In the genomic region with DNA sequence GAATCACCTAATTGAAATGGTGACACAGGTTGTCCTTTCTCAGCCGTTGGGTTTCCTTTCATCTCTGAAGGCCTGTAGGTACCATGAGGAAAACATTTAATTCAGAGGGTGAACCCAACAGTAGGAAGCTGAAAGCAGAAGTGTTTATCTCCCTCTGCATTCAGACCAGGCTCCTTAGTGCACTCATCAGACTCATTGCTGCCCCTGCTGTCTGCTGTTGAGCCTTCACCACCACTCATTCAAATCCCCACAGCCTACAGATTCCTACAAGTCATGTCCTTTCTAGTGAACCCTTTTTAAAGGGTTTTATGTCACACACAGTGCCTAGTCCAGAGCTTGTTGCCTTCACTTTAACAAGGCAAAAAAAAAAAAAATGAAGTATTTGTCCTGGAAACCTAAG, we compare ENCODE assay signal across 8 cellular contexts.
A peak's percentile ranks its signal among the peaks of the same experiment; 100 is the strongest.
DNase-seq lines count a peak whose midpoint lies in the region; ATAC-seq and TF ChIP-seq lines count a peak whose summit lies in the region.

No MANE protein-coding gene starts in this region.

- TF ChIP-seq CTCF in fibroblast of mammary gland (conservative IDR thresholded peaks at IDR 0.05; ENCODE audit: control insufficient read depth, insufficient read depth, low read depth, low read length) = peak; percentile 49

- ATAC-seq in GM19468 (IDR thresholded peaks at IDR 0.05; ENCODE audit: extremely low read depth, unreplicated experiment) (peak; percentile 85), HG03439 (IDR thresholded peaks at IDR 0.05; ENCODE audit: unreplicated experiment) (peak; percentile 77)

- H3K4me3 ChIP-seq in fibroblast of mammary gland (ENCODE audit: control insufficient read depth, low read depth, low read length) = no peak overlapping the region

- DNase-seq in NCI-H510A treated with DMSO at 0.1 percent for 48 hours (lab: John Stamatoyannopoulos, UW) (peak; percentile 3), NCI-H510A (lab: John Stamatoyannopoulos, UW) (no peak), SKM-1 treated with dmso at 0.1 percent for 144 hours (lab: John Stamatoyannopoulos, UW; ENCODE audit: unreplicated experiment) (peak; percentile 76), fibroblast of mammary gland (ENCODE audit: low read depth) (peak; percentile 31), putamen (ENCODE audit: low spot score) (no peak)
- peak; percentile 31 for DNase-seq in stimulated activated CD4-positive, alpha-beta T cell treated with anti-CD3 and anti-CD28 coated beads, Interleukin-15, amount 100 ng/mL, for 24 hours

Comparison
In these comparisons a context has a peak if more than half of its experiments do, and no peak if none do; other contexts are left out.
1. DNase-seq: peak in NCI-H510A treated with DMSO at 0.1 percent for 48 hours (single experiment), SKM-1 treated with dmso at 0.1 percent for 144 hours (single experiment), fibroblast of mammary gland (single experiment) and stimulated activated CD4-positive, alpha-beta T cell treated with anti-CD3 and anti-CD28 coated beads, Interleukin-15, amount 100 ng/mL, for 24 hours (single experiment); none in NCI-H510A (single experiment) and putamen (single experiment).